In the genomic region with DNA sequence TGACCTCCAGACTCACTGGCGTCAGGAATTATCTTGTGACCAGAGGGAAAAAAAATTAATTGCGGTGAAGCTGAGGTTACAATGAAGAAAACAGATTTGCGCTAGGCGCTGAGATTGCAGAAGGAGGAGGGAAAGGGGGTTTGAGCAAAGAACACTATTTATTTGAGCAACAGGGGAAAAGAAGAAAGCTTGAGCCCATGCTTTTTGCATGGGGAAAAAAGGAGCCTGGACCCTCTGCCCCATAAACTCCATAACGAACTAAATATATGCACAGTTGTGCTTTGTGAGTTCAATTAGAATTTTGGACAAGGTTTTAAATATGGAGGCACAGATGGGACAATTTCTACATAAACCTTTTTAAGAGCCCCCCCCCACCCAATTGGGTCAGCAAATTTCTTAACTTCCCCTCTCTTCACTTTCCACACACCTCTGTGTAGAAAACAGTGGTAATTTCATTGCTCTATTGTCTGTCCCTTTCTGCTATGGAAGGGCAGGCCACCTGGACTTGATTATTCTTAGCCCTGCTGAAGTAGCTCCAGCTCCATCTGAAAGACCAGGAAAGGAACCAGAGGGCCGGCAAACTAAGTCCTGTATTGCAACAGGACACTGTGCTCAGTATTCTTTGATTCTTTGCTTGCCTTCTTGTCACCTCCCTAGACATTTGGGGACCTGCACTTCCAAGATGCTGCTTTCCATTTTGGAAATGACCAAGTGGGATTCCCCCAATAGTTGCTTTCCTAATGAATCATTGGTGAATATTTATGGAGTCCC, we compare ENCODE assay signal across 8 cellular contexts. TPM values are rescaled to one million over a fixed set of nuclear protein-coding genes. Genes with fewer than 3 reads are reported as not detected.
DNase-seq lines count a peak whose midpoint lies in the region; ATAC-seq, FAIRE-seq and TF ChIP-seq lines count a peak whose summit lies in the region.

No MANE protein-coding gene starts in this region.

- H3K27me3 ChIP-seq in WERI-Rb-1 (ENCODE audit: insufficient read depth, low read depth, severe bottlenecking) (no peaks in the 10 kb centered on the region), right cardiac atrium (ENCODE audit: control insufficient read depth, insufficient read depth) (no peaks in the 10 kb centered on the region), spleen (replicated peaks in 1 of 7) (peaks cover 0 to 23% (median 0%) of the 10 kb centered on the region in 7 donors)

- H3K27me3 Mint-ChIP-seq in T-helper 1 cell treated with Interleukin-12 subunit alpha and Interleukin-12 subunit beta and Interleukin-4 antibody, amounts not matched to agents 30 μg/mL and 1 μg/mL, for 36 hours (ENCODE audit: low read depth): peaks cover 55% of the 10 kb centered on the region

- no peaks in the 10 kb centered on the region for H3K9me3 ChIP-seq in WERI-Rb-1 (ENCODE audit: severe bottlenecking)
- H3K9me3 ChIP-seq in right cardiac atrium (ENCODE audit: control insufficient read depth, low read length): no peaks in the 10 kb centered on the region
- H3K9me3 ChIP-seq in spleen: no peaks in the 10 kb centered on the region

- H3K27ac Mint-ChIP-seq in T-helper 1 cell treated with Interleukin-12 subunit alpha and Interleukin-12 subunit beta and Interleukin-4 antibody, amounts not matched to agents 30 μg/mL and 1 μg/mL, for 36 hours: peak overlapping the region; percentile 76

- ATAC-seq in right cardiac atrium: no peak
- no peak for ATAC-seq in HG02642 (IDR thresholded peaks at IDR 0.05; ENCODE audit: poor library complexity, unreplicated experiment)

- H3K36me3 ChIP-seq in WERI-Rb-1: peaks cover 31% of the 10 kb centered on the region
- H3K36me3 ChIP-seq in spleen: peaks cover 0 to 7% (median 0%) of the 10 kb centered on the region in 6 donors

- no peak for DNase-seq in T-helper 1 cell
- DNase-seq in WERI-Rb-1: no peak
- no peak for DNase-seq in right cardiac atrium
- DNase-seq in spleen: no peak
- DNase-seq in NCI-H1694 (lab: John Stamatoyannopoulos, UW): no peak
- no peak for DNase-seq in GM12891 (ENCODE audit: insufficient read length, low spot score)

- WGBS in right cardiac atrium: 5% methylated on average over 6 of the region's 6 CpGs
- WGBS in spleen, 5 donors: 9 to 16% (median 13%) methylated on average over 6 of the region's 6 CpGs

- H3K4me3 Mint-ChIP-seq in T-helper 1 cell treated with Interleukin-12 subunit alpha and Interleukin-12 subunit beta and Interleukin-4 antibody, amounts not matched to agents 30 μg/mL and 1 μg/mL, for 36 hours: peak overlapping the region; percentile 89

- intact Hi-C loops in right cardiac atrium (cut with DNase I) (no loop called here), spleen (cut with DNase I; ENCODE audit: low total_unique reads) (no loop called here)

- FAIRE-seq in GM12891 (lab: Jason Lieb, UNC): no peak

- TF ChIP-seq POLR2A in spleen (IDR thresholded peaks at IDR 0.05): no peak
- TF ChIP-seq POLR2A in GM12891 (IDR thresholded peaks at IDR 0.05; ENCODE audit: low read depth, low read length): no peak

- H3K4me1 Mint-ChIP-seq in T-helper 1 cell treated with Interleukin-12 subunit alpha and Interleukin-12 subunit beta and Interleukin-4 antibody, amounts not matched to agents 30 μg/mL and 1 μg/mL, for 36 hours (ENCODE audit: low read depth): peaks cover 44% of the 10 kb centered on the region

- TF ChIP-seq CTCF in WERI-Rb-1 (IDR thresholded peaks at IDR 0.05; ENCODE audit: low read depth, low read length) (no peak), spleen (IDR thresholded peaks at IDR 0.05 in 8 of 11, conservative IDR thresholded peaks at IDR 0.05 in 3 of 11) (no peak)

- H3K4me3 ChIP-seq in WERI-Rb-1 (ENCODE audit: low read depth, low read length) (peak overlapping the region; percentile 89), right cardiac atrium (ENCODE audit: low read length) (peak overlapping the region; percentile 89), spleen (peak overlapping the region; percentile 75 to 95 (median 84))

- H3K36me3 Mint-ChIP-seq in T-helper 1 cell treated with Interleukin-12 subunit alpha and Interleukin-12 subunit beta and Interleukin-4 antibody, amounts not matched to agents 30 μg/mL and 1 μg/mL, for 36 hours (ENCODE audit: low read depth): peaks cover 3% of the 10 kb centered on the region

- H3K27ac ChIP-seq in WERI-Rb-1: peak overlapping the region; percentile 96
- peak overlapping the region; percentile 99 for H3K27ac ChIP-seq in right cardiac atrium (ENCODE audit: low read length)
- peak overlapping the region; percentile 79 to 96 (median 94) for H3K27ac ChIP-seq in spleen

- no peaks in the 10 kb centered on the region for H3K9me3 Mint-ChIP-seq in T-helper 1 cell treated with Interleukin-12 subunit alpha and Interleukin-12 subunit beta and Interleukin-4 antibody, amounts not matched to agents 30 μg/mL and 1 μg/mL, for 36 hours

- peaks cover 7% of the 10 kb centered on the region for H3K4me1 ChIP-seq in right cardiac atrium (ENCODE audit: control insufficient read depth, insufficient read depth, low read length)
- H3K4me1 ChIP-seq in spleen: peaks cover 55 to 98% (median 79%) of the 10 kb centered on the region in 6 donors

TF ChIP-seq in GM12891, 5 proteins besides CTCF, POLR2A, EP300 and RAD21:
- TF ChIP-seq PAX5 (IDR thresholded peaks at IDR 0.05; ENCODE audit: insufficient read depth, low read length, severe bottlenecking): no peak
- TF ChIP-seq POLR2AphosphoS5 (IDR thresholded peaks at IDR 0.05; ENCODE audit: low read depth, low read length): no peak
- TF ChIP-seq TAF1 (IDR thresholded peaks at IDR 0.05; ENCODE audit: low read depth, low read length): no peak
- TF ChIP-seq POU2F2 (IDR thresholded peaks at IDR 0.05; ENCODE audit: low read depth, low read length): no peak
- TF ChIP-seq SPI1 (IDR thresholded peaks at IDR 0.05; ENCODE audit: low read depth, low read length): no peak

RNA-seq across cellular contexts. Expression of gene ID3, which starts 0.9 kb away (rescaled TPM):
- total RNA-seq in right cardiac atrium (100 to 1,000 TPM; 162 to 225 (median 179) TPM), spleen (100 to 1,000 TPM in 1 of 7 donors, 10 to 100 TPM in 6; 49.5 to 122 (median 65.4) TPM)
- polyA plus RNA-seq in right cardiac atrium (208 TPM), spleen (100 to 1,000 TPM in 2 of 3 donors, 10 to 100 TPM in 1; 59.8 to 118 (median 109) TPM)
- 67.3 TPM for polyA plus RNA-seq in GM12891 (2012; ENCODE audit: low read depth, missing spikeins)

RNA-seq across cellular contexts. Expression of gene E2F2, which starts 29.1 kb away (rescaled TPM):
- total RNA-seq in right cardiac atrium: under 1 TPM in 3 of 4 donors, not detected in 1; 0.06 to 0.82 (median 0.40) TPM
- 0.05 TPM for polyA plus RNA-seq in right cardiac atrium
- 10 to 100 TPM in 2 of 7 donors, 1 to 10 TPM in 5; 3.4 to 18.9 (median 8.4) TPM for total RNA-seq in spleen
- 1 to 10 TPM in 2 of 3 donors, under 1 TPM in 1; 0.89 to 2.3 (median 1.5) TPM for polyA plus RNA-seq in spleen
- polyA plus RNA-seq in GM12891 (2012; ENCODE audit: low read depth, missing spikeins): 2.5 TPM
